ENCODE assay signal across 8 cellular contexts in genomic region chr11:83193315-83194283, GRCh38. TPM values are rescaled to one million over a fixed set of nuclear protein-coding genes. Genes with fewer than 3 reads are reported as not detected.
DNase-seq lines count a peak whose midpoint lies in the region; ATAC-seq, FAIRE-seq and TF ChIP-seq lines count a peak whose summit lies in the region.

ANKRD42 (plus strand) TSS chr11:83193712; CDS start chr11:83194671, 959 bp downstream.

- POLR2A ChIA-PET in GM10248 (lab: Yijun Ruan, JAX) = interaction anchor here (0.6 to 1.0 kb wide), 2 partner anchors 292 to 293 kb away, joined by 3 to 6 read pairs; partner anchors contain the start of genes DDIAS and PRCP
- POLR2A ChIA-PET in activated naive CD8-positive, alpha-beta T cell treated with anti-CD3 and anti-CD28 coated beads, Interleukin-2, amount 10 ng/mL, durations not matched to agents 7 days and 5 days (lab: Charles Lee) = interaction anchor here (0.7 to 2.8 kb wide), 5 partner anchors 37 to 294 kb away, joined by 3 to 26 read pairs (median 6); partner anchors contain the start of genes CCDC90B, DDIAS, PCF11 and PRCP

- intact Hi-C loops in Right ventricle myocardium superior (cut with DNase I) = no loop called here
- intact Hi-C loops in pancreas (cut with DNase I) = no loop called here
- intact Hi-C loops in tibial artery (cut with DNase I; ENCODE audit: low total_unique reads) = loop anchor here (2.0 to 10.0 kb wide), 3 partner anchors 37 to 289 kb away; partner anchors contain the start of genes CCDC90B, DDIAS, PCF11 and PRCP

- 0 to 1% methylated on average over 66 to 67 of the region's 67 CpGs for WGBS in pancreas, 2 donors

- no peaks in the 10 kb centered on the region for H3K27me3 Mint-ChIP-seq in activated naive CD8-positive, alpha-beta T cell treated with anti-CD3 and anti-CD28 coated beads, Interleukin-2, amount 10 ng/mL, durations not matched to agents 7 days and 5 days

- H3K36me3 ChIP-seq in pancreas (peaks cover 0 to 23% (median 0%) of the 10 kb centered on the region in 3 donors), tibial artery (peaks cover 18 to 36% (median 19%) of the 10 kb centered on the region in 3 donors)

- H3K27ac Mint-ChIP-seq in activated naive CD8-positive, alpha-beta T cell treated with anti-CD3 and anti-CD28 coated beads, Interleukin-2, amount 10 ng/mL, durations not matched to agents 7 days and 5 days = peak within 1 kb of the TSS; percentile 94

- H3K4me1 Mint-ChIP-seq in activated naive CD8-positive, alpha-beta T cell treated with anti-CD3 and anti-CD28 coated beads, Interleukin-2, amount 10 ng/mL, durations not matched to agents 7 days and 5 days = peaks cover 30% of the 10 kb centered on the region

- H3K4me3 Mint-ChIP-seq in activated naive CD8-positive, alpha-beta T cell treated with anti-CD3 and anti-CD28 coated beads, Interleukin-2, amount 10 ng/mL, durations not matched to agents 7 days and 5 days = peak within 1 kb of the TSS; percentile 94

- H3K27ac ChIP-seq in pancreas (peak within 1 kb of the TSS; percentile 80 to 91 (median 85)), tibial artery (peak within 1 kb of the TSS; percentile 83 to 89)

- H3K27me3 ChIP-seq in pancreas = no peaks in the 10 kb centered on the region
- H3K27me3 ChIP-seq in tibial artery = no peaks in the 10 kb centered on the region

- H3K4me1 ChIP-seq in pancreas = peaks cover 8 to 24% (median 18%) of the 10 kb centered on the region in 3 donors
- peaks cover 0 to 46% (median 34%) of the 10 kb centered on the region in 4 donors for H3K4me1 ChIP-seq in tibial artery

- no peaks in the 10 kb centered on the region for H3K9me3 Mint-ChIP-seq in activated naive CD8-positive, alpha-beta T cell treated with anti-CD3 and anti-CD28 coated beads, Interleukin-2, amount 10 ng/mL, durations not matched to agents 7 days and 5 days

- H3K4me3 ChIP-seq in pancreas (peak within 1 kb of the TSS; percentile 50 to 87 (median 62)), tibial artery (peak within 1 kb of the TSS; percentile 75 to 81)

- DNase-seq in GM10248 (ENCODE audit: extremely low spot score) (peak; percentile 92), NCI-H1092 treated with DMSO at 0.1 percent for 48 hours (lab: John Stamatoyannopoulos, UW) (peak; percentile 92), SKM-1 (lab: John Stamatoyannopoulos, UW; ENCODE audit: unreplicated experiment) (peak; percentile 87), Right ventricle myocardium superior (peak; percentile 94), pancreas (peak; percentile 89 to 95 (median 93)), tibial artery (peak; percentile 95 to 96)
- DNase-seq in activated naive CD8-positive, alpha-beta T cell treated with anti-CD3 and anti-CD28 coated beads, Interleukin-2, amount 10 ng/mL, durations not matched to agents 7 days and 5 days = peak; percentile 82

- FAIRE-seq in pancreas (lab: Jason Lieb, UNC) = no peak

- peaks cover 7% of the 10 kb centered on the region for H3K36me3 Mint-ChIP-seq in activated naive CD8-positive, alpha-beta T cell treated with anti-CD3 and anti-CD28 coated beads, Interleukin-2, amount 10 ng/mL, durations not matched to agents 7 days and 5 days

- no peaks in the 10 kb centered on the region for H3K9me3 ChIP-seq in pancreas
- no peaks in the 10 kb centered on the region for H3K9me3 ChIP-seq in tibial artery

- TF ChIP-seq CTCF in GM10248 (IDR thresholded peaks at IDR 0.05; ENCODE audit: control extremely low read depth, extremely low read depth, low read depth, missing control alignments) (no peak), pancreas (IDR thresholded peaks at IDR 0.05) (no peak), tibial artery (IDR thresholded peaks at IDR 0.05) (no peak)

- ATAC-seq in HG02610 (IDR thresholded peaks at IDR 0.05; ENCODE audit: unreplicated experiment) (peak; percentile 92), Right ventricle myocardium superior (ENCODE audit: poor library complexity) (peak; percentile 98), pancreas (peak; percentile 95 to 98 (median 98))
- peak; percentile 72 for ATAC-seq in activated naive CD8-positive, alpha-beta T cell treated with anti-CD3 and anti-CD28 coated beads, Interleukin-2, amount 10 ng/mL, durations not matched to agents 7 days and 5 days (ENCODE audit: low read depth)

- CTCF ChIA-PET in GM10248 (lab: Yijun Ruan, JAX) = interaction anchor here (1.0 kb wide), 1 partner anchor 10 kb away, joined by 3 read pairs; no protein-coding TSS in a partner anchor

RNA-seq across cellular contexts. Expression of gene ANKRD42, which starts in this region (rescaled TPM):
- total RNA-seq in activated naive CD8-positive, alpha-beta T cell treated with anti-CD3 and anti-CD28 coated beads, Interleukin-2, amount 10 ng/mL, durations not matched to agents 7 days and 5 days = 1 to 10 TPM; 6.2 to 7.4 TPM
- total RNA-seq in Right ventricle myocardium superior (3.9 TPM), pancreas (1 to 10 TPM; 4.1 to 8.1 (median 5.3) TPM)
- polyA plus RNA-seq in pancreas = 1 to 10 TPM; 3.5 to 5.4 TPM

Comparison
In these comparisons a context has a peak if more than half of its experiments do, and no peak if none do; other contexts are left out.
1. Peak in every context shown above with its lines: DNase-seq, ATAC-seq, H3K4me3 ChIP-seq and H3K27ac ChIP-seq.